29 cellular contexts compared by ENCODE assay signal in genomic region chr5:80382488-80382887, GRCh38.
"Had no signal": no experiment of that assay in that cellular context is flagged by ENCODE, and none has a peak within 500 bp of the region (broad histone marks: within the 10 kb centered on the region; RNA-seq: fewer than 3 reads in every experiment).

No MANE protein-coding gene starts in this region.

- H3K36me3 ChIP-seq: ovary, right lobe of liver, sigmoid colon, stomach, thoracic aorta, thyroid gland, tibial nerve, upper lobe of left lung, vagina had no signal

- H3K9me3 Mint-ChIP-seq: natural killer cell treated with Interleukin-12 subunit alpha and Interleukin-12 subunit beta and Interleukin-15 and Interleukin-18, amount 100 ng/mL, for 72 hours; nephron progenitor cell; stimulated activated effector memory CD8-positive, alpha-beta T cell treated with anti-CD3 and anti-CD28 coated beads, Interleukin-12 subunit alpha, Interleukin-12 subunit beta, amount 100 ng/mL, for 72 hours; stimulated activated naive B cell treated with anti-CD40 and anti-IgM and Interleukin-4, amounts not matched to agents 10 μg/mL and 1 μg/mL and 100 μg/mL, for 72 hours; stimulated activated naive CD8-positive, alpha-beta T cell treated with anti-CD3 and anti-CD28 coated beads, Interleukin-15, Interleukin-2, amounts not matched to agents 100 ng/mL and 50 ng/mL, for 24 hours had no signal

- H3K4me1 ChIP-seq: parathyroid adenoma, psoas muscle, right lobe of liver, sigmoid colon, stomach, thyroid gland, tibial nerve, upper lobe of left lung, vagina had no signal

- H3K79me2 ChIP-seq: parathyroid adenoma had no signal

- H3K36me3 Mint-ChIP-seq: natural killer cell treated with Interleukin-12 subunit alpha and Interleukin-12 subunit beta and Interleukin-15 and Interleukin-18, amount 100 ng/mL, for 72 hours; stimulated activated effector memory CD8-positive, alpha-beta T cell treated with anti-CD3 and anti-CD28 coated beads, Interleukin-12 subunit alpha, Interleukin-12 subunit beta, amount 100 ng/mL, for 72 hours; stimulated activated naive B cell treated with anti-CD40 and anti-IgM and Interleukin-4, amounts not matched to agents 10 μg/mL and 1 μg/mL and 100 μg/mL, for 72 hours had no signal

- H3K27ac Mint-ChIP-seq: natural killer cell treated with Interleukin-12 subunit alpha and Interleukin-12 subunit beta and Interleukin-15 and Interleukin-18, amount 100 ng/mL, for 72 hours; nephron progenitor cell; progenitor cell of endocrine pancreas; stimulated activated effector memory CD8-positive, alpha-beta T cell treated with anti-CD3 and anti-CD28 coated beads, Interleukin-12 subunit alpha, Interleukin-12 subunit beta, amount 100 ng/mL, for 72 hours; stimulated activated naive B cell treated with anti-CD40 and anti-IgM and Interleukin-4, amounts not matched to agents 10 μg/mL and 1 μg/mL and 100 μg/mL, for 72 hours; stimulated activated naive CD8-positive, alpha-beta T cell treated with anti-CD3 and anti-CD28 coated beads, Interleukin-15, Interleukin-2, amounts not matched to agents 100 ng/mL and 50 ng/mL, for 24 hours had no signal

- H2AFZ ChIP-seq: parathyroid adenoma had no signal

- H3K27me3 Mint-ChIP-seq: progenitor cell of endocrine pancreas; stimulated activated naive B cell treated with anti-CD40 and anti-IgM and Interleukin-4, amounts not matched to agents 10 μg/mL and 1 μg/mL and 100 μg/mL, for 72 hours had no signal

- DNase-seq: nephron progenitor cell; occipital lobe; ovary; posterior cingulate gyrus; psoas muscle; right cardiac atrium; right lobe of liver; sigmoid colon; small intestine; stimulated activated CD4-positive, alpha-beta T cell treated with anti-CD3 and anti-CD28 coated beads, Interleukin-15, amount 100 ng/mL, for 24 hours; stimulated activated CD4-positive, alpha-beta T cell treated with anti-CD3 and anti-CD28 coated beads, Interleukin-2, amount 100 ng/mL, for 24 hours; stimulated activated CD4-positive, alpha-beta T cell treated with anti-CD3 and anti-CD28 coated beads, Interleukin-2, amount 100 ng/mL, for 48 hours; stimulated activated CD4-positive, alpha-beta T cell treated with anti-CD3 and anti-CD28 coated beads, Interleukin-4, amount 100 ng/mL, for 24 hours; stimulated activated naive B cell treated with anti-CD40 and anti-IgM and Interleukin-4, amounts not matched to agents 10 μg/mL and 1 μg/mL and 100 μg/mL, for 72 hours; stimulated activated naive CD4-positive, alpha-beta T cell treated with Interleukin-2 at 50 U/mL for 16 hours; stomach; thyroid gland; trophoblast cell; upper lobe of left lung had no signal

- H3K9ac ChIP-seq: parathyroid adenoma had no signal

- H3K4me3 ChIP-seq: ovary, psoas muscle, right lobe of liver, sigmoid colon, stomach, thoracic aorta, thyroid gland, tibial nerve, upper lobe of left lung, vagina had no signal

- H3K4me3 Mint-ChIP-seq: natural killer cell treated with Interleukin-12 subunit alpha and Interleukin-12 subunit beta and Interleukin-15 and Interleukin-18, amount 100 ng/mL, for 72 hours; nephron progenitor cell; neural crest cell; stimulated activated effector memory CD8-positive, alpha-beta T cell treated with anti-CD3 and anti-CD28 coated beads, Interleukin-12 subunit alpha, Interleukin-12 subunit beta, amount 100 ng/mL, for 72 hours; stimulated activated naive B cell treated with anti-CD40 and anti-IgM and Interleukin-4, amounts not matched to agents 10 μg/mL and 1 μg/mL and 100 μg/mL, for 72 hours; stimulated activated naive CD8-positive, alpha-beta T cell treated with anti-CD3 and anti-CD28 coated beads, Interleukin-15, Interleukin-2, amounts not matched to agents 100 ng/mL and 50 ng/mL, for 24 hours had no signal

- H3K27me3 ChIP-seq: ovary, right lobe of liver, sigmoid colon, stomach, thyroid gland, tibial nerve, upper lobe of left lung, vagina had no signal

- ATAC-seq: natural killer cell treated with Interleukin-12 subunit alpha and Interleukin-12 subunit beta and Interleukin-15 and Interleukin-18, amount 100 ng/mL, for 72 hours; psoas muscle; right cardiac atrium; right lobe of liver; stimulated activated effector memory CD8-positive, alpha-beta T cell treated with anti-CD3 and anti-CD28 coated beads, Interleukin-12 subunit alpha, Interleukin-12 subunit beta, amount 100 ng/mL, for 72 hours; stimulated activated naive B cell treated with anti-CD40 and anti-IgM and Interleukin-4, amounts not matched to agents 10 μg/mL and 1 μg/mL and 100 μg/mL, for 72 hours had no signal

- H3K27ac ChIP-seq: ovary, parathyroid adenoma, psoas muscle, right lobe of liver, sigmoid colon, stomach, thoracic aorta, thyroid gland, tibial nerve, upper lobe of left lung, vagina had no signal

- FAIRE-seq: small intestine, urothelium cell line had no signal

- H3K4me1 Mint-ChIP-seq: nephron progenitor cell; neural crest cell; stimulated activated effector memory CD8-positive, alpha-beta T cell treated with anti-CD3 and anti-CD28 coated beads, Interleukin-12 subunit alpha, Interleukin-12 subunit beta, amount 100 ng/mL, for 72 hours had no signal

- H3K9me3 ChIP-seq: ovary, psoas muscle, right lobe of liver, sigmoid colon, stomach, thoracic aorta, thyroid gland, tibial nerve, upper lobe of left lung, vagina had no signal
